Comparison of ENCODE assay signal across 8 cellular contexts in the genomic region with DNA sequence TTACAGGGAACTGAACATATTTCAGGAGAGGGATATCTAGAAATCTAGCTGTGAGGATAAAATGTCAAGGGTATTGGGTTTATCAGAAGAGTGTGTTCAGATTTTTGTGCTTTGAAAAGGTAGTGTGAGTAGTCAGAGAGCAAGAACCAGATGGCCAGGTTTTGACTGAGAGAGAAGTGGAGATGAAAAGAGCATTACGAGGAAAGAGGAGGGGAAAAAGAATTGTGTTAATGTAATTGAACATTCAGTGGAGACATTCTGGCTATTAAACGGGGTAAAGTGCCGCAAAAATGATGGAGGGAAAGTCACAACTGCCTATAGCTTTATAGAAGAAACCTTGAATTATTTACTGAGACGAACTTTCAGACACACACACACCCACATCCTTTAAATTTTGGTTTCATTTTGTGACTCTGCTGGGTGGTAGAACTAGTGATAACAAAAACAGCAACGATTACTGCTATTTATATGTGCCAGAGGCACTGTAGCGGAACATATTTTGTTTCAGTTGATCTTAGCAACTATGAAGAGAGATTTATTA.
DNase-seq lines count a peak whose midpoint lies in the region; ATAC-seq and TF ChIP-seq lines count a peak whose summit lies in the region.

No MANE protein-coding gene starts in this region.

- peak overlapping the region; percentile 10 for H3K4me3 ChIP-seq in WERI-Rb-1 (ENCODE audit: low read depth, low read length)

- H3K36me3 Mint-ChIP-seq in activated CD8-positive, alpha-beta memory T cell treated with anti-CD3 and anti-CD28 coated beads, Interleukin-2, amount 10 ng/mL, durations not matched to agents 7 days and 5 days: peaks cover 2% of the 10 kb centered on the region

- no peak overlapping the region for H3K27ac Mint-ChIP-seq in activated CD8-positive, alpha-beta memory T cell treated with anti-CD3 and anti-CD28 coated beads, Interleukin-2, amount 10 ng/mL, durations not matched to agents 7 days and 5 days

- no peak overlapping the region for H3K4me3 Mint-ChIP-seq in activated CD8-positive, alpha-beta memory T cell treated with anti-CD3 and anti-CD28 coated beads, Interleukin-2, amount 10 ng/mL, durations not matched to agents 7 days and 5 days

- H3K36me3 ChIP-seq in WERI-Rb-1: no peaks in the 10 kb centered on the region; the same call in 1 of the 2 replicates

- H3K9me3 ChIP-seq in WERI-Rb-1 (ENCODE audit: severe bottlenecking): no peaks in the 10 kb centered on the region

- no peaks in the 10 kb centered on the region for H3K27me3 Mint-ChIP-seq in activated CD8-positive, alpha-beta memory T cell treated with anti-CD3 and anti-CD28 coated beads, Interleukin-2, amount 10 ng/mL, durations not matched to agents 7 days and 5 days

- peak; percentile 94 for ATAC-seq in activated CD8-positive, alpha-beta memory T cell treated with anti-CD3 and anti-CD28 coated beads, Interleukin-2, amount 10 ng/mL, durations not matched to agents 7 days and 5 days
- ATAC-seq in HG03045 (IDR thresholded peaks at IDR 0.05; ENCODE audit: unreplicated experiment): peak; percentile 46
- ATAC-seq in HG02571 (IDR thresholded peaks at IDR 0.05; ENCODE audit: unreplicated experiment): no peak

- no peaks in the 10 kb centered on the region for H3K9me3 Mint-ChIP-seq in activated CD8-positive, alpha-beta memory T cell treated with anti-CD3 and anti-CD28 coated beads, Interleukin-2, amount 10 ng/mL, durations not matched to agents 7 days and 5 days (ENCODE audit: low read depth)

- CTCF ChIA-PET in activated CD8-positive, alpha-beta memory T cell treated with anti-CD3 and anti-CD28 coated beads, Interleukin-2, amount 10 ng/mL, durations not matched to agents 7 days and 5 days (lab: Charles Lee): interaction anchor here (0.6 to 1.1 kb wide), 2 partner anchors 87 to 472 kb away, joined by 3 read pairs; no protein-coding TSS in a partner anchor

- H3K27me3 ChIP-seq in WERI-Rb-1 (ENCODE audit: insufficient read depth, low read depth, severe bottlenecking): no peaks in the 10 kb centered on the region

- peaks cover 5% of the 10 kb centered on the region for H3K4me1 Mint-ChIP-seq in activated CD8-positive, alpha-beta memory T cell treated with anti-CD3 and anti-CD28 coated beads, Interleukin-2, amount 10 ng/mL, durations not matched to agents 7 days and 5 days

- peak overlapping the region; percentile 55 for H3K27ac ChIP-seq in WERI-Rb-1

- no peak for TF ChIP-seq CTCF in WERI-Rb-1 (IDR thresholded peaks at IDR 0.05; ENCODE audit: low read depth, low read length)

- no peak for DNase-seq in activated CD8-positive, alpha-beta memory T cell treated with anti-CD3 and anti-CD28 coated beads, Interleukin-2, amount 10 ng/mL, durations not matched to agents 7 days and 5 days
- no peak for DNase-seq in activated CD8-positive, alpha-beta memory T cell treated with anti-CD3 and anti-CD28 coated beads, Interleukin-2, amount 50 U/mL, for 48 hours
- DNase-seq in WERI-Rb-1 (no peak), kidney tubule cell (ENCODE audit: low spot score) (peak; percentile 25), NK-92 (lab: John Stamatoyannopoulos, UW; ENCODE audit: unreplicated experiment) (no peak)
- no peak for DNase-seq in stimulated activated CD4-positive, alpha-beta T cell treated with anti-CD3 and anti-CD28 coated beads, Interleukin-15, amount 100 ng/mL, for 24 hours
